13 cellular contexts compared by ENCODE assay signal in genomic region chrX:148024425-148025148, GRCh38. TPM values are rescaled to one million over a fixed set of nuclear protein-coding genes. Genes with fewer than 3 reads are reported as not detected.
A peak's percentile ranks its signal among the peaks of the same experiment; 100 is the strongest.
DNase-seq lines count a peak whose midpoint lies in the region; ATAC-seq and TF ChIP-seq lines count a peak whose summit lies in the region.
"Had no signal": no experiment of that assay in that cellular context is flagged by ENCODE, and none has a peak within 500 bp of the region (broad histone marks: within the 10 kb centered on the region; RNA-seq: fewer than 3 reads in every experiment).

No MANE protein-coding gene starts in this region.

- H3K27me3 Mint-ChIP-seq in activated B cell treated with CpG ODN at 0.5 μM for 24 hours (no peaks in the 10 kb centered on the region), glutamatergic neuron (ENCODE audit: unreplicated experiment) (no peaks in the 10 kb centered on the region)

- H3K36me3 Mint-ChIP-seq in activated B cell treated with CpG ODN at 0.5 μM for 24 hours (ENCODE audit: low read depth) (no peaks in the 10 kb centered on the region), glutamatergic neuron (ENCODE audit: unreplicated experiment) (no peaks in the 10 kb centered on the region)

- H3K36me3 ChIP-seq in vagina, result no peaks in the 10 kb centered on the region
- H3K36me3 ChIP-seq: MG63, transverse colon had no signal

- H3K9me3 Mint-ChIP-seq in activated B cell treated with CpG ODN at 0.5 μM for 24 hours (no peaks in the 10 kb centered on the region), glutamatergic neuron (ENCODE audit: unreplicated experiment) (no peaks in the 10 kb centered on the region)

- H3K4me1 Mint-ChIP-seq in activated B cell treated with CpG ODN at 0.5 μM for 24 hours, result peaks cover 18% of the 10 kb centered on the region
- no peaks in the 10 kb centered on the region for H3K4me1 Mint-ChIP-seq in glutamatergic neuron (ENCODE audit: low read depth, unreplicated experiment)

- H3K4me3 ChIP-seq in vagina, result no peak overlapping the region
- H3K4me3 ChIP-seq: GM23248, MG63, transverse colon had no signal

- ATAC-seq in GM18517 (IDR thresholded peaks at IDR 0.05; ENCODE audit: unreplicated experiment) (peak; percentile 95), GM21576 (IDR thresholded peaks at IDR 0.05; ENCODE audit: unreplicated experiment) (peak; percentile 95), HG03280 (IDR thresholded peaks at IDR 0.05; ENCODE audit: unreplicated experiment) (peak; percentile 90), activated B cell treated with CpG ODN at 0.5 μM for 24 hours (ENCODE audit: low read depth) (peak; percentile 80)
- ATAC-seq: activated CD8-positive, alpha-beta T cell treated with anti-CD3 and anti-CD28 coated beads, Interleukin-2, amount 10 ng/mL, durations not matched to agents 7 days and 5 days; Right ventricle myocardium inferior had no signal

- DNase-seq in activated B cell treated with CpG ODN at 0.5 μM for 24 hours (no peak), glutamatergic neuron (no peak), T1000 (lab: John Stamatoyannopoulos, UW) (no peak), vagina (ENCODE audit: extremely low spot score in 2 of 2) (no peak)
- DNase-seq in activated CD8-positive, alpha-beta memory T cell treated with anti-CD3 and anti-CD28 coated beads, Interleukin-2, amount 50 U/mL, for 4 hours, result no peak
- DNase-seq: activated CD8-positive, alpha-beta T cell treated with anti-CD3 and anti-CD28 coated beads, Interleukin-2, amount 10 ng/mL, durations not matched to agents 7 days and 5 days; GM23248; MG63; transverse colon had no signal

- H3K9me3 ChIP-seq in vagina, result no peaks in the 10 kb centered on the region
- H3K9me3 ChIP-seq: MG63, transverse colon had no signal

- H3K27ac Mint-ChIP-seq in activated B cell treated with CpG ODN at 0.5 μM for 24 hours, result peak overlapping the region; percentile 68
- H3K27ac Mint-ChIP-seq in glutamatergic neuron (ENCODE audit: unreplicated experiment), result no peak overlapping the region
- H3K27ac Mint-ChIP-seq: activated CD8-positive, alpha-beta T cell treated with anti-CD3 and anti-CD28 coated beads, Interleukin-2, amount 10 ng/mL, durations not matched to agents 7 days and 5 days had no signal

- intact Hi-C loops in activated B cell treated with CpG ODN at 0.5 μM for 24 hours (cut with micrococcal nuclease) (no loop called here), vagina (cut with DNase I) (no loop called here)

- no peak for TF ChIP-seq POLR2A in vagina (IDR thresholded peaks at IDR 0.05)

- POLR2A ChIA-PET in activated B cell treated with CpG ODN at 0.5 μM for 24 hours (lab: Charles Lee), result no interaction called here

- H3K4me3 Mint-ChIP-seq in activated B cell treated with CpG ODN at 0.5 μM for 24 hours (no peak overlapping the region), glutamatergic neuron (ENCODE audit: unreplicated experiment) (no peak overlapping the region)
- H3K4me3 Mint-ChIP-seq: activated CD8-positive, alpha-beta T cell treated with anti-CD3 and anti-CD28 coated beads, Interleukin-2, amount 10 ng/mL, durations not matched to agents 7 days and 5 days had no signal

- H3K27me3 ChIP-seq in vagina, result no peaks in the 10 kb centered on the region
- H3K27me3 ChIP-seq: MG63, transverse colon had no signal

- CTCF ChIA-PET in activated B cell treated with CpG ODN at 0.5 μM for 24 hours (lab: Charles Lee), result no interaction called here

- no peak for TF ChIP-seq CTCF in activated B cell treated with CpG ODN at 0.5 μM for 24 hours (IDR thresholded peaks at IDR 0.05)
- TF ChIP-seq CTCF in glutamatergic neuron (IDR thresholded peaks at IDR 0.05; ENCODE audit: partially characterized antibody, unreplicated experiment), result no peak
- TF ChIP-seq CTCF in vagina (IDR thresholded peaks at IDR 0.05), result no peak

- no peak overlapping the region for H3K27ac ChIP-seq in vagina
- H3K27ac ChIP-seq: GM23248, transverse colon had no signal

- no peaks in the 10 kb centered on the region for H3K4me1 ChIP-seq in vagina
- H3K4me1 ChIP-seq: transverse colon had no signal

RNA-seq across cellular contexts. Expression of gene FMR1NB, which starts 43.5 kb away (rescaled TPM):
- not detected in 2 replicates for total RNA-seq in activated B cell treated with CpG ODN at 0.5 μM for 24 hours
- not detected for total RNA-seq in glutamatergic neuron (ENCODE audit: unreplicated experiment)
- total RNA-seq in vagina, result not detected
- total RNA-seq: activated CD8-positive, alpha-beta T cell treated with anti-CD3 and anti-CD28 coated beads, Interleukin-2, amount 10 ng/mL, durations not matched to agents 7 days and 5 days; GM23248; Right ventricle myocardium inferior; transverse colon had no signal
